ENCODE assay signal across 7 cellular contexts in the genomic region with DNA sequence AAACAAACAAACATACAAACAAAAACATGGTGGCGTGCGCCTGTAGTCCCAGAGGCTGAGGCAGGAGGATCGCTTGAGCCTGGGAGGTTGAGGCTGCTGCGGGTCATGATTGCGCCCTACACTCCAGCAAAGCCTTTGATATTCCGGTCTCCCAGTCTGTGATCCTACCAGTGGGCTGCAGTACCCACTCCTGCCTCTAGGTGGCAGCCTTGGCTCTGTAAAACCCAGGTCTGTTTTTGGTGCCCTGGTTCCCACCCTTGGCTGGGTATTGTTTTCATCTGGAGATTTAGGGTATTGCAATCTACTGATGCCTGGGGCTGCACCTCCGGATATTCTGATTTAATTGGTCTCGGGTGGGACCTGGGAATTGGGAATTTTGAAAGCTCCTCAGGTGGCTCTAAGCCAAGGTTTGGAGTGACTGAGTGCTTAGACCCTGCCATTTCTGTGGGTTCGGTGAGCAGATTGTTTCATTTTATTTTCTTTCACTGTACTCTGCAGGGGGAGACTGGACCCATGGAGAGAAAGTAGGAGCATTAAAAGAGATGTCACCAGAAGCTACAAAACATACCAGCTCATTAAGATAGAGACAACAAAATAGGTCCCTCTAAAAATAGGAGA. TPM values are rescaled to one million over a fixed set of nuclear protein-coding genes. Genes with fewer than 3 reads are reported as not detected.
DNase-seq lines count a peak whose midpoint lies in the region; TF ChIP-seq lines count a peak whose summit lies in the region.

No MANE protein-coding gene starts in this region.

- no peak overlapping the region for H3K27ac ChIP-seq in Peyer's patch

- in situ Hi-C loops in GM13976 (cut with MboI; ENCODE audit: low sequenced_read_pairs, unreplicated experiment) = loop anchor here (10.0 to 25.0 kb wide), 2 partner anchors 292 to 654 kb away; no protein-coding TSS in a partner anchor

- no peaks in the 10 kb centered on the region for H3K27me3 ChIP-seq in Peyer's patch

- DNase-seq in GM13976 (ENCODE audit: low spot score) (peak; percentile 81), HPDE6-E6E7 (ENCODE audit: extremely low spot score) (peak; percentile 59), Peyer's patch (peak; percentile 62 to 87 (median 78)), activated T-helper 1 cell treated with Interleukin-2 at 50 U/mL for 16 hours (ENCODE audit: low read depth) (peak; percentile 43), fibroblast of the conjunctiva (ENCODE audit: low read depth) (peak; percentile 44), non-pigmented ciliary epithelial cell (ENCODE audit: low read depth) (peak; percentile 24), superior temporal gyrus (ENCODE audit: extremely low spot score) (peak; percentile 86)

- TF ChIP-seq POLR2A in Peyer's patch (IDR thresholded peaks at IDR 0.05) = no peak

- peak; percentile 97 for TF ChIP-seq CTCF in GM13976 (IDR thresholded peaks at IDR 0.05; ENCODE audit: borderline replicate concordance, control extremely low read depth, extremely low read depth, insufficient read depth, missing control alignments)
- TF ChIP-seq CTCF in Peyer's patch (IDR thresholded peaks at IDR 0.05) = peak; percentile 78 to 99 (median 85)

- no peaks in the 10 kb centered on the region for H3K36me3 ChIP-seq in Peyer's patch

- H3K4me3 ChIP-seq in Peyer's patch = no peak overlapping the region

- no peaks in the 10 kb centered on the region for H3K9me3 ChIP-seq in Peyer's patch

- H3K4me1 ChIP-seq in Peyer's patch = no peaks in the 10 kb centered on the region

RNA-seq across cellular contexts. Expression of gene MYH3, which starts 40.5 kb away (rescaled TPM):
- total RNA-seq in Peyer's patch = 10 to 100 TPM in 2 of 4 donors, 1 to 10 TPM in 2; 3.7 to 32.2 (median 8.4) TPM

Comparison
In these comparisons a context has a peak if more than half of its experiments do, and no peak if none do; other contexts are left out.
1. DNase-seq: peak in every context shown above with its lines; median percentile 86 in superior temporal gyrus; 81 in GM13976; 78 in Peyer's patch; 59 in HPDE6-E6E7; 44 in fibroblast of the conjunctiva; 43 in activated T-helper 1 cell treated with Interleukin-2 at 50 U/mL for 16 hours; 24 in non-pigmented ciliary epithelial cell.